In genomic region chr15:51714162-51714561, GRCh38 we compare ENCODE assay signal across 19 cellular contexts. TPM values are rescaled to one million over a fixed set of nuclear protein-coding genes. Genes with fewer than 3 reads are reported as not detected.
"Had no signal": no experiment of that assay in that cellular context is flagged by ENCODE, and none has a peak within 500 bp of the region (broad histone marks: within the 10 kb centered on the region; RNA-seq: fewer than 3 reads in every experiment).

No MANE protein-coding gene starts in this region.

- H3K9me3 Mint-ChIP-seq: T-cell; T-helper 1 cell treated with Interleukin-12 subunit alpha and Interleukin-12 subunit beta and Interleukin-4 antibody, amounts not matched to agents 30 μg/mL and 1 μg/mL, for 36 hours had no signal

- H3K27ac Mint-ChIP-seq: T-cell; T-helper 1 cell treated with Interleukin-12 subunit alpha and Interleukin-12 subunit beta and Interleukin-4 antibody, amounts not matched to agents 30 μg/mL and 1 μg/mL, for 36 hours had no signal

- DNase-seq: IMR-90, Kasumi-1, MM.1S, NCI-H1092 treated with DMSO at 0.1 percent for 48 hours, NCI-H1436, NCI-H187, NCI-H2029, NCI-H2227 treated with DMSO at 0.1 percent for 48 hours, NCI-H526, PC-3, SHP77, SW 1271, T-cell had no signal

- H3K4me1 Mint-ChIP-seq: T-cell had no signal

- ATAC-seq: HepG2, Panc1, PC-3, T-cell had no signal

- H3K4me3 Mint-ChIP-seq: T-cell; T-helper 1 cell treated with Interleukin-12 subunit alpha and Interleukin-12 subunit beta and Interleukin-4 antibody, amounts not matched to agents 30 μg/mL and 1 μg/mL, for 36 hours had no signal

- H3K27me3 Mint-ChIP-seq: T-cell had no signal

- H3K36me3 Mint-ChIP-seq: T-cell had no signal

RNA-seq across cellular contexts. Expression of gene SCG3, which starts 32.9 kb away (rescaled TPM):
- total RNA-seq: HepG2, HT1080, IMR-90, NCI-H460, OCI-LY7, PC-3 had no signal
- polyA plus RNA-seq: HepG2 had no signal
